Comparison of ENCODE assay signal across 14 cellular contexts in the genomic region with DNA sequence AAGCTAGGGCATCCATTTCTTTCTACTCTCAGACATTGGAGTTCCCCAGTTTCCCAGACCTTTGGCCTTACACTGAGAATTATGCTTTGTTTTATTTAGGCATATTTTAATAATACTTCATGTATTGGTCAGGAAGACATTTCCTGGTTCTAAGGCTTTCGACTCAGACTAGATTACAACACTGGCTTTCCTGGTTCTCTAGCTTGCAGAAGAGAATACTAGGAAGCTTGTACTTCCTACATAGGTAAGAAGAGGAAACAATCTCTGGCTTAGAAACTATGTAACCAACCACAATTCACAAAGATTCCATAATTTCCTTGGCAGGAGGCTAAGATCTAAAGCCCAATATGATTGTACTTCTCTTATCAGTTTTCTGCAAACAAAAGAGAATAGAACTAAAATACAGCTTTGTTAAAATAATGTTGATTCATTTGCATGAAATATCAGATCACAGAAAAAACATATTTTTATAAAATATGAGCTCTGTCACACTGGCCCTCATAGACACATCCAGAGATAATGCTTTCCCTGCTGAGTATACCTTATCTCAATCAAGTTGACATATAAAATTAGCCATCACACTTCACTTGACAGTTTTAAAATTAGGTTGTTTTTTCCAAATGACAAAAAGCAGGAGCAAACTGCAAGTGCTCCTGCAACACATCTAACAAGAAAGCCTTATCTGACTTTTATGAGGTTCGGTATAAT. TPM values are rescaled to one million over a fixed set of nuclear protein-coding genes. Genes with fewer than 3 reads are reported as not detected.
A peak's percentile ranks its signal among the peaks of the same experiment; 100 is the strongest.
DNase-seq lines count a peak whose midpoint lies in the region; ATAC-seq, FAIRE-seq and TF ChIP-seq lines count a peak whose summit lies in the region.
"Had no signal": no experiment of that assay in that cellular context is flagged by ENCODE, and none has a peak within 500 bp of the region (broad histone marks: within the 10 kb centered on the region; RNA-seq: fewer than 3 reads in every experiment).

No MANE protein-coding gene starts in this region.

- peaks cover 18 to 36% (median 32%) of the 10 kb centered on the region in 11 experiments; a peak in 21 of 22 replicates for H3K9me3 ChIP-seq in BLaER1 treated with 17β-estradiol and CSF1 and Interleukin-3, amounts not matched to agents 10 nM and 100 nM (replicated peaks in 1 of 11)
- H3K9me3 ChIP-seq in right lobe of liver = no peaks in the 10 kb centered on the region

- TF ChIP-seq CTCF in choroid plexus epithelial cell (conservative IDR thresholded peaks at IDR 0.05; ENCODE audit: low read depth, low read length) (no peak), right lobe of liver (IDR thresholded peaks at IDR 0.05) (no peak)

- no peak overlapping the region for H3K27ac ChIP-seq in BLaER1 treated with 17β-estradiol and CSF1 and Interleukin-3, amounts not matched to agents 10 nM and 100 nM
- no peak overlapping the region for H3K27ac ChIP-seq in right lobe of liver
- H3K27ac ChIP-seq: BLaER1, parathyroid adenoma had no signal

- intact Hi-C loops in right lobe of liver (cut with DNase I) = no loop called here

- ATAC-seq in right lobe of liver (peak; percentile 31 to 83 (median 50)), GM21576 (IDR thresholded peaks at IDR 0.05; ENCODE audit: unreplicated experiment) (no peak), GM21737 (IDR thresholded peaks at IDR 0.05; ENCODE audit: unreplicated experiment) (no peak), HG02588 (IDR thresholded peaks at IDR 0.05; ENCODE audit: unreplicated experiment) (no peak)

- no peak for TF ChIP-seq POLR2A in right lobe of liver (IDR thresholded peaks at IDR 0.05)

- WGBS in right lobe of liver (ENCODE audit: insufficient coverage, low coverage, low lambda C conversion rate, missing lambda C conversion rate) = 42% methylated on average over 2 of the region's 2 CpGs

- peak overlapping the region in 6 of 11 experiments; percentile 19 to 85 (median 49); a peak in 9 of 22 replicates for H3K4me2 ChIP-seq in BLaER1 treated with 17β-estradiol and CSF1 and Interleukin-3, amounts not matched to agents 10 nM and 100 nM
- H3K4me2 ChIP-seq: BLaER1 had no signal

- no peaks in the 10 kb centered on the region for H4K20me1 ChIP-seq in BLaER1 treated with 17β-estradiol and CSF1 and Interleukin-3, amounts not matched to agents 10 nM and 100 nM
- H4K20me1 ChIP-seq: BLaER1 had no signal

- no peak overlapping the region for H3K9ac ChIP-seq in BLaER1 treated with 17β-estradiol and CSF1 and Interleukin-3, amounts not matched to agents 10 nM and 100 nM
- H3K9ac ChIP-seq: BLaER1, parathyroid adenoma had no signal

- peaks cover 2 to 26% (median 21%) of the 10 kb centered on the region in 11 experiments; a peak in 20 of 22 replicates for H3K36me3 ChIP-seq in BLaER1 treated with 17β-estradiol and CSF1 and Interleukin-3, amounts not matched to agents 10 nM and 100 nM
- no peaks in the 10 kb centered on the region for H3K36me3 ChIP-seq in right lobe of liver

- H3K4me1 ChIP-seq in BLaER1 treated with 17β-estradiol and CSF1 and Interleukin-3, amounts not matched to agents 10 nM and 100 nM = peaks cover 15 to 78% (median 27%) of the 10 kb centered on the region in 10 experiments
- H3K4me1 ChIP-seq in right lobe of liver = no peaks in the 10 kb centered on the region
- H3K4me1 ChIP-seq: parathyroid adenoma had no signal

- DNase-seq in GM19239 (ENCODE audit: insufficient read length, low spot score) (no peak), choroid plexus epithelial cell (ENCODE audit: low read depth) (peak; percentile 36), right lobe of liver (no peak), NCI-H748 (lab: John Stamatoyannopoulos, UW; ENCODE audit: unreplicated experiment) (no peak)
- DNase-seq: cerebellar nuclear complex; NCI-H446; RPMI8226; stimulated activated CD4-positive, alpha-beta T cell treated with anti-CD3 and anti-CD28 coated beads, Interleukin-4, amount 100 ng/mL, for 4 hours had no signal

- H3K27me3 ChIP-seq in BLaER1 treated with 17β-estradiol and CSF1 and Interleukin-3, amounts not matched to agents 10 nM and 100 nM = no peaks in the 10 kb centered on the region
- H3K27me3 ChIP-seq in right lobe of liver = no peaks in the 10 kb centered on the region
- H3K27me3 ChIP-seq: BLaER1 had no signal

- FAIRE-seq in GM19239 (lab: Jason Lieb, UNC) = peak; percentile 60

- no peak overlapping the region for H3K4me3 ChIP-seq in BLaER1 treated with 17β-estradiol and CSF1 and Interleukin-3, amounts not matched to agents 10 nM and 100 nM
- H3K4me3 ChIP-seq in choroid plexus epithelial cell (ENCODE audit: low read depth, low read length) (no peak overlapping the region), right lobe of liver (no peak overlapping the region)
- H3K4me3 ChIP-seq: BLaER1 had no signal

RNA-seq across cellular contexts. Expression of a gene that starts 30.5 kb away (rescaled TPM):
- 1 to 10 TPM in 5 of 6 experiments, under 1 TPM in 1; 0.62 to 4.4 (median 1.6) TPM for total RNA-seq in right lobe of liver

RNA-seq across cellular contexts. Expression of a gene that starts 32.8 kb away (rescaled TPM):
- under 1 TPM in 2 of 6 experiments, not detected in 4; 0.56 to 0.60 TPM for total RNA-seq in right lobe of liver

Comparison
In these comparisons a context has a peak if more than half of its experiments do, and no peak if none do; other contexts are left out.
1. ATAC-seq: peak in right lobe of liver (4 of 4); none in GM21576 (single experiment), GM21737 (single experiment) and HG02588 (single experiment).